ENCODE assay signal across 8 cellular contexts in genomic region chr1:1471389-1472045, GRCh38. TPM values are rescaled to one million over a fixed set of nuclear protein-coding genes. Genes with fewer than 3 reads are reported as not detected.
DNase-seq lines count a peak whose midpoint lies in the region; ATAC-seq, FAIRE-seq and TF ChIP-seq lines count a peak whose summit lies in the region.

TSS of gene ATAD3B (plus strand) at chr1:1471765. CDS start at chr1:1471885, 120 bp downstream.

- peak within 1 kb of the TSS; percentile 50 to 84 for H3K27ac ChIP-seq in kidney (ENCODE audit: low read depth in 2 of 2, low read length in 2 of 2)

- DNase-seq in AML-193 (lab: John Stamatoyannopoulos, UW) (peak; percentile 69 to 77), NCI-H510A treated with DMSO at 0.1 percent for 48 hours (lab: John Stamatoyannopoulos, UW) (peak; percentile 99), cerebellum (ENCODE audit: low spot score) (peak; percentile 96), kidney (peak; percentile 97)
- peak; percentile 91 to 97 for DNase-seq in activated CD4-positive, alpha-beta T cell treated with anti-CD3 and anti-CD28 coated beads for 24 hours (ENCODE audit: low read depth in 2 of 2)
- DNase-seq in stimulated activated CD4-positive, alpha-beta T cell treated with anti-CD3 and anti-CD28 coated beads, Interleukin-15, amount 100 ng/mL, for 1 hour (ENCODE audit: low read depth in 1 of 2, low spot score in 1 of 2), result peak; percentile 78 to 90

- TF ChIP-seq POLR2A in GM19099 (IDR thresholded peaks at IDR 0.05; ENCODE audit: extremely low read depth, insufficient read length, low read depth), result peak; percentile 67

- no peaks in the 10 kb centered on the region for H3K9me3 ChIP-seq in kidney (ENCODE audit: control insufficient read depth in 1 of 2, low read length in 2 of 2)

- peaks cover 0 to 8% of the 10 kb centered on the region in 2 donors for H3K4me1 ChIP-seq in kidney (ENCODE audit: control insufficient read depth in 1 of 2, insufficient read depth in 1 of 2, low read depth in 1 of 2, low read length in 2 of 2)

- peak within 1 kb of the TSS; percentile 68 to 73 for H3K4me3 ChIP-seq in kidney (ENCODE audit: low read length in 2 of 2)

- intact Hi-C loops in kidney (cut with DNase I), result no loop called here

- H3K36me3 ChIP-seq in kidney (ENCODE audit: control insufficient read depth in 1 of 2, insufficient read depth in 2 of 2, low read length in 2 of 2), result no peaks in the 10 kb centered on the region

- no peak for TF ChIP-seq CTCF in kidney (IDR thresholded peaks at IDR 0.05; ENCODE audit: borderline replicate concordance, extremely low read depth, insufficient read depth)

- FAIRE-seq in kidney (lab: Jason Lieb, UNC), result no peak

- ATAC-seq in HG03432 (IDR thresholded peaks at IDR 0.05; ENCODE audit: unreplicated experiment), result peak; percentile 93

- H3K9ac ChIP-seq in kidney (ENCODE audit: low read length in 2 of 2), result peak within 1 kb of the TSS in 1 of 2 donors; percentile 20

RNA-seq across cellular contexts. Expression of gene ATAD3B, which starts in this region (rescaled TPM):
- 14.1 TPM for total RNA-seq in cerebellum
- total RNA-seq in kidney, result 28.8 TPM
- polyA plus RNA-seq in kidney (ENCODE audit: insufficient read depth, low read depth, low replicate concordance), result 13.3 TPM

Comparison
In these comparisons a context has a peak if more than half of its experiments do, and no peak if none do; other contexts are left out.
1. Peak in every context shown above with its lines: DNase-seq, ATAC-seq, H3K4me3 ChIP-seq and H3K27ac ChIP-seq.